Comparison of ENCODE assay signal across 27 cellular contexts in genomic region chr16:48899500-48899899, GRCh38.
"Had no signal": no experiment of that assay in that cellular context is flagged by ENCODE, and none has a peak within 500 bp of the region (broad histone marks: within the 10 kb centered on the region; RNA-seq: fewer than 3 reads in every experiment).

No MANE protein-coding gene starts in this region.

- H3K27me3 ChIP-seq: ascending aorta had no signal

- H3K4me3 ChIP-seq: ascending aorta, cardiac muscle cell had no signal

- H3K27ac ChIP-seq: ascending aorta, cardiac muscle cell, VCaP had no signal

- DNase-seq: activated B cell treated with CpG ODN at 0.5 μM for 24 hours; activated CD4-positive, alpha-beta memory T cell treated with anti-CD3 and anti-CD28 coated beads, Interleukin-2, amount 10 ng/mL, durations not matched to agents 7 days and 5 days; activated CD4-positive, alpha-beta T cell treated with anti-CD3 and anti-CD28 coated beads for 4 hours; activated CD4-positive, alpha-beta T cell treated with anti-CD3 and anti-CD28 coated beads, Interleukin-2, amount 10 ng/mL, durations not matched to agents 7 days and 5 days; activated CD4-positive, alpha-beta T cell treated with anti-CD3 and anti-CD28 coated beads, Interleukin-2, amount 50 U/mL, for 48 hours; activated CD4-positive, CD25-positive, alpha-beta regulatory T cell treated with anti-CD3 and anti-CD28 coated beads, Interleukin-2, amount 50 U/mL, for 72 hours; activated CD8-positive, alpha-beta memory T cell treated with anti-CD3 and anti-CD28 coated beads for 24 hours; activated CD8-positive, alpha-beta memory T cell treated with anti-CD3 and anti-CD28 coated beads, Interleukin-2, amount 10 ng/mL, durations not matched to agents 7 days and 5 days; activated CD8-positive, alpha-beta memory T cell treated with anti-CD3 and anti-CD28 coated beads, Interleukin-2, amount 50 U/mL, for 48 hours; activated CD8-positive, alpha-beta T cell treated with anti-CD3 and anti-CD28 coated beads, Interleukin-2, amount 10 ng/mL, durations not matched to agents 7 days and 5 days; activated effector memory CD4-positive, alpha-beta T cell treated with Interleukin-2 at 50 U/mL for 16 hours; activated gamma-delta T cell; activated naive CD4-positive, alpha-beta T cell treated with anti-CD3 and anti-CD28 coated beads, Interleukin-2, amount 10 ng/mL, durations not matched to agents 7 days and 5 days; activated naive CD4-positive, alpha-beta T cell treated with Interleukin-2 at 50 U/mL for 16 hours; activated naive CD8-positive, alpha-beta T cell treated with anti-CD3 and anti-CD28 coated beads, Interleukin-2, amount 10 ng/mL, durations not matched to agents 7 days and 5 days; activated naive CD8-positive, alpha-beta T cell treated with anti-CD3 and anti-CD28 coated beads, Interleukin-2, amount 50 U/mL, for 24 hours; activated T-cell treated with anti-CD3 and anti-CD28 coated beads, Interleukin-2, amount 50 U/mL, for 24 hours; activated T-cell treated with anti-CD3 and anti-CD28 coated beads, Interleukin-2, amount 50 U/mL, for 48 hours; amygdala; anterior cingulate cortex; central memory CD4-positive, alpha-beta T cell; cerebellar nuclear complex; T-helper 2 cell; T-helper 9 cell had no signal

- ATAC-seq: activated CD8-positive, alpha-beta memory T cell treated with anti-CD3 and anti-CD28 coated beads, Interleukin-2, amount 10 ng/mL, durations not matched to agents 7 days and 5 days; activated CD8-positive, alpha-beta T cell treated with anti-CD3 and anti-CD28 coated beads, Interleukin-2, amount 10 ng/mL, durations not matched to agents 7 days and 5 days; activated naive CD8-positive, alpha-beta T cell treated with anti-CD3 and anti-CD28 coated beads, Interleukin-2, amount 50 U/mL, for 24 hours had no signal

- H3K9me3 ChIP-seq: ascending aorta had no signal

- H3K36me3 ChIP-seq: ascending aorta, cardiac muscle cell had no signal
